In the genomic region with DNA sequence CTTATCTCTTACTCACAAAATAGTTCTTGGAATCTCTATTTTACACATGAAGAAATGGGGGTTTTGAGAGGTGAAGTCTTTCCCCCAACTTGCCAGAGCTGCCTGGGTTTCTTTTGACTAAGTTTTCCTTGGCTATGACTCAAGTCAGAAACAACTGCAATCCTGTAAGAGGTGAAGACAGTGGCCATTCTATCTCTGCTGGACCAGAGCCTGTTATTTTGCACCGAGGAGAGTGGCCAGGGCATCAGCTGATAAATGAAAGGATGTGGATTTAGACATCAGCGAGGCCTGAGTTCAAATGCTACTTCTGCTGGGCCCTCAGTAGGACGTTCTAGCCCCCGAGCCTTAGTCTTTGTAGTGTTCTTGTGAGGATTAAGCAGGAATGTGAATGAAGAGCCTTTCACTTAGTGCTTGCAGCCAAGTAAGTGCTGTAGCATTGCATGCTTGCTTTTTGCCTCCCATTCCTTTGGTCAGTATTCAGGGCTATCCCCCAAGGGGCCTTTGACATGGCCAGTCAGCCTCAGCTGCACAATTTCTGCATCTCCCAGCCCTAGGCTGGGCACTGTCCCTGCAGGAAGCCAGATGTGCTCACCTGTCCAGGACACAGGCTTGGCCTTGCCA, we compare ENCODE assay signal across 8 cellular contexts. TPM values are rescaled to one million over a fixed set of nuclear protein-coding genes. Genes with fewer than 3 reads are reported as not detected.
DNase-seq lines count a peak whose midpoint lies in the region; ATAC-seq and TF ChIP-seq lines count a peak whose summit lies in the region.

No MANE protein-coding gene starts in this region.

- no peak overlapping the region for H4K91ac ChIP-seq in H9 (ENCODE audit: insufficient read length, low read depth, low read length)

- no peak overlapping the region for H3T11ph ChIP-seq in H9 (ENCODE audit: low read length)

- no peaks in the 10 kb centered on the region for H3K36me3 ChIP-seq in gastrocnemius medialis

- H3K9me3 Mint-ChIP-seq in H9 = no peaks in the 10 kb centered on the region

- peaks cover 14% of the 10 kb centered on the region for H3K79me1 ChIP-seq in H9 (ENCODE audit: insufficient read depth, low read depth, low read length, poor library complexity, severe bottlenecking)

- H2BK20ac ChIP-seq in H9 (ENCODE audit: low read depth, low read length, poor library complexity, severe bottlenecking) = no peak overlapping the region

- H3K27me3 ChIP-seq in H9 (ENCODE audit: insufficient read depth, low read length) (no peaks in the 10 kb centered on the region), gastrocnemius medialis (no peaks in the 10 kb centered on the region)

- no peak overlapping the region for H2AFZ ChIP-seq in H9 (ENCODE audit: low read length)

- H4K8ac ChIP-seq in H9 (replicated peaks; ENCODE audit: insufficient read length, low read depth, low read length) = no peak overlapping the region

- peak overlapping the region; percentile 8; the same call in 1 of the 2 replicates for H3K14ac ChIP-seq in H9 (ENCODE audit: insufficient read depth, low read length)

- H3K27me3 Mint-ChIP-seq in H9 (ENCODE audit: low read depth) = no peaks in the 10 kb centered on the region; the same call in 1 of the 2 replicates
- H3K27me3 Mint-ChIP-seq in T-helper 17 cell = no peaks in the 10 kb centered on the region

- no peak for TF ChIP-seq POLR2A in gastrocnemius medialis (IDR thresholded peaks at IDR 0.05)

- TF ChIP-seq CTCF in H9 (conservative IDR thresholded peaks at IDR 0.05) (no peak), gastrocnemius medialis (IDR thresholded peaks at IDR 0.05 in 4 of 5, conservative IDR thresholded peaks at IDR 0.05 in 1 of 5) (no peak)

- no peak for DNase-seq in H9
- DNase-seq in T-helper 17 cell = no peak
- peak; percentile 27 for DNase-seq in fibroblast of the conjunctiva (ENCODE audit: low read depth)
- DNase-seq in gastrocnemius medialis = no peak
- no peak for DNase-seq in kidney glomerular epithelial cell (lab: John Stamatoyannopoulos, UW)
- DNase-seq in cerebellum (ENCODE audit: low spot score) = no peak
- no peak for DNase-seq in amygdala (lab: John Stamatoyannopoulos, UW)
- no peak for DNase-seq in activated CD8-positive, alpha-beta memory T cell treated with anti-CD3 and anti-CD28 coated beads for 24 hours

- H3K4me1 Mint-ChIP-seq in H9 (peaks cover 77 to 82% of the 10 kb centered on the region in 2 experiments), T-helper 17 cell (peaks cover 22% of the 10 kb centered on the region)

- no peaks in the 10 kb centered on the region for H3K23me2 ChIP-seq in H9 (ENCODE audit: insufficient read length, low read depth, low read length, poor library complexity, severe bottlenecking)

- no peak overlapping the region for H3K23ac ChIP-seq in H9 (ENCODE audit: insufficient read length, low read depth, low read length)

- no peak overlapping the region for H3K4me2 ChIP-seq in H9 (ENCODE audit: insufficient read depth, insufficient read length, low read length)

- H3K4me3 ChIP-seq in gastrocnemius medialis = no peak overlapping the region

- no peak overlapping the region for H3K27ac ChIP-seq in H9 (ENCODE audit: insufficient read length, low read depth, low read length)
- peak overlapping the region; percentile 43 to 64 (median 52) for H3K27ac ChIP-seq in gastrocnemius medialis

- H3K4me1 ChIP-seq in H9 (ENCODE audit: insufficient read depth, low read length) = peaks cover 29% of the 10 kb centered on the region
- H3K4me1 ChIP-seq in gastrocnemius medialis = peaks cover 58 to 66% of the 10 kb centered on the region in 2 donors

- H3K4me3 Mint-ChIP-seq in H9 (no peak overlapping the region; a peak in 1 of 5 replicates), T-helper 17 cell (peak overlapping the region; percentile 67)

- H3K36me3 Mint-ChIP-seq in H9 (ENCODE audit: insufficient read depth in 1 of 3, low read depth in 3 of 3) (peaks cover 0 to 3% (median 0%) of the 10 kb centered on the region in 3 experiments; a peak in 1 of 7 replicates), T-helper 17 cell (ENCODE audit: low read depth) (no peaks in the 10 kb centered on the region)

- H2BK5ac ChIP-seq in H9 (ENCODE audit: insufficient read length, low read length) = no peak overlapping the region

- H3K79me2 ChIP-seq in H9 (ENCODE audit: insufficient read depth, low read length) = peaks cover 60% of the 10 kb centered on the region; the same call in 1 of the 2 replicates

- peak overlapping the region in 2 of 3 experiments; percentile 19 to 73; a peak in 3 of 7 replicates for H3K27ac Mint-ChIP-seq in H9
- H3K27ac Mint-ChIP-seq in T-helper 17 cell = peak overlapping the region; percentile 87

- no peak overlapping the region for H3K18ac ChIP-seq in H9 (ENCODE audit: insufficient read length, low read depth, low read length)

- H4K5ac ChIP-seq in H9 (ENCODE audit: insufficient read length, low read depth, low read length) = no peak overlapping the region

- no peaks in the 10 kb centered on the region for H4K20me1 ChIP-seq in H9 (ENCODE audit: control insufficient read depth, insufficient read depth, insufficient read length)

- no CpG with 5 or more reads among the region's 4 CpGs for WGBS in H9 (ENCODE audit: extremely low coverage, insufficient read length, low lambda C conversion rate)

- H2BK120ac ChIP-seq in H9 (ENCODE audit: low read depth, low read length, poor library complexity, severe bottlenecking) = no peak overlapping the region

- no peak overlapping the region for H3K56ac ChIP-seq in H9 (ENCODE audit: insufficient read length, low read depth, low read length)

- H2BK15ac ChIP-seq in H9 (ENCODE audit: low read depth, low read length) = no peak overlapping the region

- ATAC-seq in T-helper 17 cell = no peak
- ATAC-seq in gastrocnemius medialis = peak; percentile 61 to 76

- no peak overlapping the region for H2AK5ac ChIP-seq in H9 (ENCODE audit: insufficient read length, low read length)

- H3K4ac ChIP-seq in H9 (ENCODE audit: low read depth, low read length) = no peak overlapping the region

- in situ Hi-C loops in gastrocnemius medialis (cut with MboI; ENCODE audit: low sequenced_read_pairs in 4 of 4) = no loop called here

- no peak overlapping the region for H2BK12ac ChIP-seq in H9 (ENCODE audit: insufficient read length, low read depth, low read length)

- intact Hi-C loops in gastrocnemius medialis (cut with DNase I; ENCODE audit: low total_unique reads) = no loop called here

- H3K9me3 ChIP-seq in H9 (ENCODE audit: control insufficient read depth, low read depth, low read length) (no peaks in the 10 kb centered on the region), T-helper 17 cell (ENCODE audit: control insufficient read depth, low read length, poor library complexity, severe bottlenecking) (no peaks in the 10 kb centered on the region), gastrocnemius medialis (no peaks in the 10 kb centered on the region)

- H3K9ac ChIP-seq in H9 (ENCODE audit: extremely low read depth, insufficient read length, low read length) = no peak overlapping the region

RNA-seq across cellular contexts. Expression of a gene that starts 30.3 kb away (rescaled TPM):
- 120 TPM in 2 replicates for total RNA-seq in H9 (2021)
- 1 to 10 TPM; 1.3 to 6.3 TPM for total RNA-seq in T-helper 17 cell
- total RNA-seq in gastrocnemius medialis = 10 to 100 TPM; 15.6 to 31.1 (median 16.3) TPM
- total RNA-seq in cerebellum = 6.6 TPM

RNA-seq across cellular contexts. Expression of a gene that starts 48.6 kb away (rescaled TPM):
- 17.6 and 18.6 TPM in 2 replicates for total RNA-seq in H9 (2021)
- 10 to 100 TPM in 1 of 2 donors, 1 to 10 TPM in 1; 8.9 to 12.7 TPM for total RNA-seq in T-helper 17 cell
- 1 to 10 TPM in 3 of 4 donors, under 1 TPM in 1; 0.66 to 3.1 (median 2.3) TPM for total RNA-seq in gastrocnemius medialis
- total RNA-seq in cerebellum = 14.6 TPM
